Comparison of ENCODE assay signal across 8 cellular contexts in the genomic region with DNA sequence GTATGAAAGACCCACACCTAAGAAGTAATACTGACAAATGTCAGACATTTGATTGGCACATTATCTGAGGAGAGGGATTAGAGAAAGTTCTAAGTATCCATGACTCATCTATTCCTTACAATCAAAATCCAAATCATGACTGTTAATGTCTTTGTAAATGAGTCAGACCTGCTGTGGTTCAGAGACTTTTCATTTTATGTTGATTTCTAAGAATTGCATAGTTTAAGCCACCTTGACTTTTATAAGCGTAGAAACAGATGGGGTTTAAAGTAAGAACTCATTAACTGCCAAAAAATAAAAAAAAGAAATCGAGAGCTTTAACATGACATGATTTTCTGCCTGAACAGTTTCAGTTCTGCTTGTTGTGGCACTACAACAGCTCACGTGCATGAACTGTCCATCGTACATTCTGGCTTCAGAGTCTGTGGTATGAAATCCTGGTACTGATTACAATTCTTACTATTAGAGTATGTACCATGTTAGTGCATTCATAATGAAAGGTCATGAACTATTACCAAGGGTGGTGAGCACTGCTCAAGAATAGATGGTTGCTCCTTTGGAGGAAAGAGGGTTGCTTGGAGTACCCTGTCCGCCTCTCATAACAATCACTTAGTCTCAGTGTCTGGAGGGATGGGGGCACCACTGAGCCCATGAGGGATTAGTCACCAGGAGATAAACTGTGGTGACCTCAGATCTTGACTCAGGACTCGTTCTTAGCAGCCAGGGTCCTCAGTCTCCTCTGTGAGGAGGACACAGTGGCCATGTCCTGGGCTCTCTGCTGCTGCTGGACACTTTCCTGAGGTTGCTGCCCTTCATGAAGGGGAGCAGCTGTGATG. TPM values are rescaled to one million over a fixed set of nuclear protein-coding genes. Genes with fewer than 3 reads are reported as not detected.
DNase-seq lines count a peak whose midpoint lies in the region; ATAC-seq, FAIRE-seq and TF ChIP-seq lines count a peak whose summit lies in the region.

No MANE protein-coding gene starts in this region.

- H3K79me2 ChIP-seq in HCT116 (ENCODE audit: insufficient read depth, low read length) (no peaks in the 10 kb centered on the region), endothelial cell of umbilical vein (ENCODE audit: control insufficient read depth, insufficient read depth, low read length) (no peaks in the 10 kb centered on the region)

- TF ChIP-seq POLR2A in HCT116 (IDR thresholded peaks at IDR 0.05; ENCODE audit: borderline replicate concordance, extremely low read depth, insufficient read depth, insufficient read length) = no peak
- no peak for TF ChIP-seq POLR2A in endothelial cell of umbilical vein (IDR thresholded peaks at IDR 0.05; ENCODE audit: low read depth, low read length)

- no peaks in the 10 kb centered on the region for H3K9me3 ChIP-seq in HCT116 (ENCODE audit: control insufficient read depth in 1 of 2, insufficient read depth in 1 of 2, low read depth in 1 of 2, low read length in 2 of 2)
- H3K9me3 ChIP-seq in endothelial cell of umbilical vein (replicated peaks; ENCODE audit: control insufficient read depth, insufficient read depth, low read length) = no peaks in the 10 kb centered on the region
- no peaks in the 10 kb centered on the region for H3K9me3 ChIP-seq in aorta (ENCODE audit: control insufficient read depth, low read length)

- H3K27ac Mint-ChIP-seq in activated CD4-positive, alpha-beta T cell treated with anti-CD3 and anti-CD28 coated beads for 36 hours = peak overlapping the region; percentile 85
- H3K27ac Mint-ChIP-seq in endothelial cell (ENCODE audit: unreplicated experiment) = no peak overlapping the region

- H3K9me1 ChIP-seq in endothelial cell of umbilical vein (replicated peaks; ENCODE audit: control insufficient read depth, extremely low read depth, insufficient read depth, low read length) = no peaks in the 10 kb centered on the region

- H3K36me3 ChIP-seq in HCT116 (ENCODE audit: control insufficient read depth in 1 of 2, insufficient read depth in 2 of 2, low read length in 2 of 2) (peaks cover 0 to 4% of the 10 kb centered on the region in 2 experiments; a peak in 1 of 4 replicates), endothelial cell of umbilical vein (ENCODE audit: control insufficient read depth in 2 of 2, extremely low read depth in 1 of 2, insufficient read depth in 2 of 2, low read length in 2 of 2) (peaks cover 0 to 24% of the 10 kb centered on the region in 2 experiments), aorta (ENCODE audit: control insufficient read depth in 1 of 2, insufficient read depth in 2 of 2, low read length in 1 of 2) (peaks cover 9 to 13% of the 10 kb centered on the region in 2 donors)

- FAIRE-seq in endothelial cell of umbilical vein (lab: Jason Lieb, UNC) = peak; percentile 91

- H3K4me3 ChIP-seq in HCT116 (replicated peaks in 1 of 2; ENCODE audit: low read depth in 1 of 2, low read length in 2 of 2) (peak overlapping the region in 1 of 2 experiments; percentile 20; a peak in 2 of 4 replicates), endothelial cell of umbilical vein (replicated peaks in 1 of 3; ENCODE audit: insufficient read depth in 1 of 3, low read depth in 1 of 3, low read length in 3 of 3) (no peak overlapping the region), aorta (ENCODE audit: low read length in 2 of 2) (no peak overlapping the region)

- H2AFZ ChIP-seq in HCT116 (ENCODE audit: low read depth, low read length, poor library complexity, severe bottlenecking) (no peak overlapping the region), endothelial cell of umbilical vein (ENCODE audit: low read depth, low read length) (no peak overlapping the region)

- peaks cover 15% of the 10 kb centered on the region for H3K27me3 Mint-ChIP-seq in activated CD4-positive, alpha-beta T cell treated with anti-CD3 and anti-CD28 coated beads for 36 hours
- H3K27me3 Mint-ChIP-seq in endothelial cell (ENCODE audit: unreplicated experiment) = peaks cover 1% of the 10 kb centered on the region

- peak overlapping the region; percentile 45 for H3K9ac ChIP-seq in HCT116 (ENCODE audit: low read length)
- no peak overlapping the region for H3K9ac ChIP-seq in endothelial cell of umbilical vein (replicated peaks; ENCODE audit: extremely low read depth, insufficient read depth, low read length)

- no peaks in the 10 kb centered on the region for H4K20me1 ChIP-seq in HCT116 (ENCODE audit: insufficient read depth)
- no peaks in the 10 kb centered on the region for H4K20me1 ChIP-seq in endothelial cell of umbilical vein (replicated peaks; ENCODE audit: control insufficient read depth, extremely low read depth, insufficient read depth, low read length)

- no peak for TF ChIP-seq RAD21 in HCT116 (IDR thresholded peaks at IDR 0.05; ENCODE audit: low read depth)

- RAD21 ChIA-PET in HCT116 (lab: Charles Lee; ENCODE audit: low non-redundant PET in 1 of 2, low total read pairs in 2 of 2, uncharacterized antibody in 2 of 2, unreplicated experiment in 2 of 2) = interaction anchor here in 1 of 2 experiments (1.6 kb wide), 1 partner anchor 35 kb away, joined by 3 read pairs; no protein-coding TSS in a partner anchor

- DNase-seq in activated CD4-positive, alpha-beta T cell treated with anti-CD3 and anti-CD28 coated beads for 36 hours = peak; percentile 56
- DNase-seq in activated CD4-positive, alpha-beta T cell treated with anti-CD3 and anti-CD28 coated beads for 1 hour = no peak
- DNase-seq in HCT116 (ENCODE audit: low read depth, low spot score) = peak; percentile 68
- peak; percentile 86 for DNase-seq in MV-4-11 (lab: John Stamatoyannopoulos, UW)
- DNase-seq in endothelial cell of umbilical vein (ENCODE audit: low read depth, low spot score) = peak; percentile 42
- no peak for DNase-seq in endothelial cell (ENCODE audit: low spot score)
- DNase-seq in aorta = no peak
- no peak for DNase-seq in activated CD4-positive, alpha-beta T cell treated with anti-CD3 and anti-CD28 coated beads, Interleukin-2, amount 50 U/mL, for 1 hour

- BruUV-seq in HCT116 (replicated peaks; lab: Mats Ljungman, UMichigan) (no TSS peak), endothelial cell of umbilical vein (replicated peaks; lab: Mats Ljungman, UMichigan) (no TSS peak)

- H3K4me1 ChIP-seq in HCT116 (ENCODE audit: control insufficient read depth in 1 of 2, insufficient read depth in 2 of 2, low read length in 2 of 2) (peaks cover 30 to 38% of the 10 kb centered on the region in 2 experiments), endothelial cell of umbilical vein (ENCODE audit: control insufficient read depth, extremely low read depth, insufficient read depth, low read length) (peaks cover 12% of the 10 kb centered on the region), aorta (ENCODE audit: control insufficient read depth in 1 of 2, insufficient read depth in 2 of 2, low read length in 2 of 2) (no peaks in the 10 kb centered on the region)

- peak overlapping the region; percentile 19 for H3K4me3 Mint-ChIP-seq in activated CD4-positive, alpha-beta T cell treated with anti-CD3 and anti-CD28 coated beads for 36 hours
- no peak overlapping the region for H3K4me3 Mint-ChIP-seq in endothelial cell (ENCODE audit: unreplicated experiment)

- TF ChIP-seq CTCF in HCT116 (IDR thresholded peaks at IDR 0.05 in 2 of 3, conservative IDR thresholded peaks at IDR 0.05 in 1 of 3; ENCODE audit: borderline replicate concordance in 1 of 3, insufficient read depth in 1 of 3, low read depth in 2 of 3, low read length in 2 of 3) (no peak), endothelial cell of umbilical vein (IDR thresholded peaks at IDR 0.05; ENCODE audit: extremely low read depth in 1 of 2, insufficient read depth in 1 of 2, low read depth in 1 of 2, low read length in 2 of 2) (no peak), endothelial cell (IDR thresholded peaks at IDR 0.05; ENCODE audit: unreplicated experiment) (no peak)

- H3K27me3 ChIP-seq in HCT116 (ENCODE audit: insufficient read depth, low read length) (no peaks in the 10 kb centered on the region), endothelial cell of umbilical vein (ENCODE audit: control insufficient read depth in 2 of 2, insufficient read depth in 2 of 2, low read length in 2 of 2) (no peaks in the 10 kb centered on the region), aorta (ENCODE audit: control insufficient read depth in 1 of 2, insufficient read depth in 2 of 2, low read length in 1 of 2) (no peaks in the 10 kb centered on the region)

- peaks cover 29% of the 10 kb centered on the region for H3K4me1 Mint-ChIP-seq in activated CD4-positive, alpha-beta T cell treated with anti-CD3 and anti-CD28 coated beads for 36 hours
- peaks cover 3% of the 10 kb centered on the region for H3K4me1 Mint-ChIP-seq in endothelial cell (ENCODE audit: unreplicated experiment)

- no peaks in the 10 kb centered on the region for H3K9me2 ChIP-seq in HCT116 (ENCODE audit: insufficient read depth)

- peak overlapping the region; percentile 68; the same call in 1 of the 2 replicates for H3K27ac ChIP-seq in HCT116 (ENCODE audit: low read depth, low read length)
- H3K27ac ChIP-seq in endothelial cell of umbilical vein (ENCODE audit: insufficient read depth, low read depth, low read length) = peak overlapping the region; percentile 56
- peak overlapping the region in 1 of 2 donors; percentile 10 for H3K27ac ChIP-seq in aorta (ENCODE audit: low read depth in 1 of 2, low read length in 2 of 2)

- CTCF ChIA-PET in activated CD4-positive, alpha-beta T cell treated with anti-CD3 and anti-CD28 coated beads for 36 hours (lab: Charles Lee) = interaction anchor here (0.6 to 3.5 kb wide), 3 partner anchors 10 to 640 kb away, joined by 3 to 15 read pairs (median 3); no protein-coding TSS in a partner anchor
- CTCF ChIA-PET in HCT116 (lab: Charles Lee) = interaction anchor here (2.0 to 2.4 kb wide), 2 partner anchors 11 to 35 kb away, joined by 9 to 14 read pairs; no protein-coding TSS in a partner anchor
- CTCF ChIA-PET in endothelial cell of umbilical vein (lab: Charles Lee) = interaction anchor here (1.2 to 4.7 kb wide), 6 partner anchors 10 to 129 kb away, joined by 3 to 32 read pairs (median 6); no protein-coding TSS in a partner anchor

- intact Hi-C loops in activated CD4-positive, alpha-beta T cell treated with anti-CD3 and anti-CD28 coated beads for 36 hours (cut with DNase I, micrococcal nuclease) = loop anchor here (1.0 to 10.0 kb wide), 8 partner anchors 293 to 1351 kb away; a partner anchor contains a TSS
- intact Hi-C loops in HCT116 (cut with micrococcal nuclease) = no loop called here
- intact Hi-C loops in endothelial cell of umbilical vein (cut with micrococcal nuclease) = no loop called here
- intact Hi-C loops in aorta (cut with DNase I) = no loop called here

- ATAC-seq in activated CD4-positive, alpha-beta T cell treated with anti-CD3 and anti-CD28 coated beads for 36 hours = peak; percentile 87
- ATAC-seq in HCT116 (peak; percentile 73), aorta (ENCODE audit: low FRiP score) (no peak)

- POLR2A ChIA-PET in activated CD4-positive, alpha-beta T cell treated with anti-CD3 and anti-CD28 coated beads for 36 hours (lab: Charles Lee) = no interaction called here
- POLR2A ChIA-PET in HCT116 (lab: Charles Lee) = no interaction called here
- POLR2A ChIA-PET in endothelial cell of umbilical vein (lab: Charles Lee) = no interaction called here

- H3K36me3 Mint-ChIP-seq in activated CD4-positive, alpha-beta T cell treated with anti-CD3 and anti-CD28 coated beads for 36 hours (ENCODE audit: low read depth) = peaks cover 3% of the 10 kb centered on the region
- peaks cover 29% of the 10 kb centered on the region for H3K36me3 Mint-ChIP-seq in endothelial cell (ENCODE audit: low read depth, unreplicated experiment)

- H3K9me3 Mint-ChIP-seq in activated CD4-positive, alpha-beta T cell treated with anti-CD3 and anti-CD28 coated beads for 36 hours (ENCODE audit: low read depth) = no peaks in the 10 kb centered on the region
- no peaks in the 10 kb centered on the region for H3K9me3 Mint-ChIP-seq in endothelial cell (ENCODE audit: unreplicated experiment)

- H3K4me2 ChIP-seq in HCT116 (ENCODE audit: low read length) (peak overlapping the region; percentile 74), endothelial cell of umbilical vein (ENCODE audit: insufficient read depth, low read length) (no peak overlapping the region)

- dilution Hi-C loops in endothelial cell of umbilical vein (cut with MboI; ENCODE audit: extremely low pct_ligation_motif_present, low sequenced_read_pairs) = no loop called here

- WGBS in aorta, 2 donors = 48 to 49% methylated on average over 6 of the region's 6 CpGs

RNA-seq across cellular contexts. Expression of a gene that starts 42.2 kb away (rescaled TPM):
- total RNA-seq in activated CD4-positive, alpha-beta T cell treated with anti-CD3 and anti-CD28 coated beads for 36 hours = not detected
- not detected for total RNA-seq in HCT116 (2021; ENCODE audit: unreplicated experiment)
- not detected in 2 replicates for polyA plus RNA-seq in HCT116 (2012)
- not detected in 2 replicates for total RNA-seq in endothelial cell of umbilical vein
- not detected in 2 replicates for polyA plus RNA-seq in endothelial cell of umbilical vein
- not detected in 2 replicates for polyA plus RNA-seq in endothelial cell of umbilical vein (2011; cell fraction: cytosol; rRNA removed)
- not detected in 2 replicates for polyA plus RNA-seq in endothelial cell of umbilical vein (2011; cell fraction: nucleus; rRNA removed)
- not detected in 2 replicates for polyA plus RNA-seq in endothelial cell of umbilical vein (2012)
- not detected in 2 replicates for polyA minus RNA-seq in endothelial cell of umbilical vein
- not detected for polyA minus RNA-seq in endothelial cell of umbilical vein (2011; cell fraction: cytosol; rRNA and poly(A)+ RNA removed)
- polyA minus RNA-seq in endothelial cell of umbilical vein (2011; cell fraction: nucleus; rRNA and poly(A)+ RNA removed) = not detected in 2 replicates
- total RNA-seq in endothelial cell (ENCODE audit: unreplicated experiment) = not detected
- under 1 TPM in 1 of 2 donors, not detected in 1; 0.99 TPM for total RNA-seq in aorta
- not detected for polyA plus RNA-seq in aorta

RNA-seq across cellular contexts. Expression of a gene that starts 54.5 kb away (rescaled TPM):
- under 1 TPM; 0.34 to 0.53 TPM for total RNA-seq in activated CD4-positive, alpha-beta T cell treated with anti-CD3 and anti-CD28 coated beads for 36 hours
- total RNA-seq in HCT116 (2021; ENCODE audit: unreplicated experiment) (67.4 TPM), endothelial cell of umbilical vein (70.4 and 122 TPM in 2 replicates), endothelial cell (ENCODE audit: unreplicated experiment) (125 TPM), aorta (100 to 1,000 TPM; 243 to 273 TPM)
- 90.4 and 93.9 TPM in 2 replicates for polyA plus RNA-seq in HCT116 (2012)
- polyA plus RNA-seq in endothelial cell of umbilical vein (84.8 and 91.1 TPM in 2 replicates), aorta (100 to 1,000 TPM; 159 to 232 TPM)
- 102 and 105 TPM in 2 replicates for polyA plus RNA-seq in endothelial cell of umbilical vein (2011; cell fraction: cytosol; rRNA removed)
- polyA plus RNA-seq in endothelial cell of umbilical vein (2011; cell fraction: nucleus; rRNA removed) = 49.1 and 58.9 TPM in 2 replicates
- 192 and 244 TPM in 2 replicates for polyA plus RNA-seq in endothelial cell of umbilical vein (2012)
- 67.0 and 86.1 TPM in 2 replicates for polyA minus RNA-seq in endothelial cell of umbilical vein
- 12.6 TPM for polyA minus RNA-seq in endothelial cell of umbilical vein (2011; cell fraction: cytosol; rRNA and poly(A)+ RNA removed)
- 32.6 and 32.8 TPM in 2 replicates for polyA minus RNA-seq in endothelial cell of umbilical vein (2011; cell fraction: nucleus; rRNA and poly(A)+ RNA removed)

Comparison
In these comparisons a context has a peak if more than half of its experiments do, and no peak if none do; other contexts are left out.
1. DNase-seq: peak in activated CD4-positive, alpha-beta T cell treated with anti-CD3 and anti-CD28 coated beads for 36 hours (single experiment), HCT116 (single experiment), MV-4-11 (single experiment) and endothelial cell of umbilical vein (single experiment); none in activated CD4-positive, alpha-beta T cell treated with anti-CD3 and anti-CD28 coated beads for 1 hour (single experiment), endothelial cell (single experiment), aorta (0 of 2) and activated CD4-positive, alpha-beta T cell treated with anti-CD3 and anti-CD28 coated beads, Interleukin-2, amount 50 U/mL, for 1 hour (single experiment).
2. RNA of a gene that starts 54.5 kb away (total RNA-seq): 243 to 273 TPM in aorta, 125 TPM in endothelial cell (single experiment), 70.4 to 122 TPM in endothelial cell of umbilical vein and 67.4 TPM in HCT116 (single experiment); 0.34 to 0.53 TPM in activated CD4-positive, alpha-beta T cell treated with anti-CD3 and anti-CD28 coated beads for 36 hours; every median in the first group is over 10 times any median in the second.
3. intact Hi-C loops: an anchor here in activated CD4-positive, alpha-beta T cell treated with anti-CD3 and anti-CD28 coated beads for 36 hours (1.0 to 10.0 kb wide); none called in HCT116, endothelial cell of umbilical vein and aorta.